Comparison of ENCODE assay signal across 15 cellular contexts in genomic region chr4:56130609-56131150, GRCh38.
DNase-seq lines count a peak whose midpoint lies in the region; TF ChIP-seq lines count a peak whose summit lies in the region.
"Had no signal": no experiment of that assay in that cellular context is flagged by ENCODE, and none has a peak within 500 bp of the region (broad histone marks: within the 10 kb centered on the region; RNA-seq: fewer than 3 reads in every experiment).

No MANE protein-coding gene starts in this region.

- peak overlapping the region; percentile 33 for H3K4me2 ChIP-seq in DOHH2 (ENCODE audit: low read length)
- H3K4me2 ChIP-seq: hepatocyte had no signal

- no peaks in the 10 kb centered on the region for H3K9me3 ChIP-seq in A673 (ENCODE audit: low read depth, low read length, poor library complexity, severe bottlenecking)
- H3K9me3 ChIP-seq in DOHH2 (ENCODE audit: control insufficient read depth, insufficient read depth, low read length): no peaks in the 10 kb centered on the region
- no peaks in the 10 kb centered on the region for H3K9me3 ChIP-seq in HAP-1

- no peaks in the 10 kb centered on the region for H3F3A ChIP-seq in DOHH2 (ENCODE audit: control insufficient read depth, insufficient read depth)

- H3K36me3 ChIP-seq in A673 (ENCODE audit: insufficient read depth, low read length, poor library complexity, severe bottlenecking) (no peaks in the 10 kb centered on the region), DOHH2 (ENCODE audit: control insufficient read depth, low read length) (no peaks in the 10 kb centered on the region), HAP-1 (replicated peaks) (no peaks in the 10 kb centered on the region)

- in situ Hi-C loops in HAP-1 (cut with MboI; ENCODE audit: low sequenced_read_pairs): no loop called here

- intact Hi-C loops in A673 (cut with micrococcal nuclease; ENCODE audit: unreplicated experiment): no loop called here

- no TSS peak for BruUV-seq in A673 (replicated peaks; lab: Mats Ljungman, UMichigan)

- CTCF ChIA-PET in A673 (lab: Charles Lee): no interaction called here

- peak; percentile 5 for DNase-seq in A673 (ENCODE audit: low spot score)
- DNase-seq in NCI-H446 (lab: John Stamatoyannopoulos, UW): peak; percentile 25 to 28
- DNase-seq in cardiac fibroblast (ENCODE audit: low read depth in 2 of 2): peak; percentile 14 to 53
- DNase-seq in activated naive CD4-positive, alpha-beta T cell treated with Interleukin-2 at 50 U/mL for 16 hours: no peak
- no peak for DNase-seq in stimulated activated CD4-positive, alpha-beta T cell treated with anti-CD3 and anti-CD28 coated beads, Interleukin-1b, Interleukin-23, amount 100 ng/mL, for 48 hours
- no peak for DNase-seq in activated CD4-positive, alpha-beta T cell treated with anti-CD3 and anti-CD28 coated beads for 1 hour
- DNase-seq in HAP-1 (ENCODE audit: low spot score in 2 of 2): no peak
- DNase-seq: activated CD8-positive, alpha-beta memory T cell treated with anti-CD3 and anti-CD28 coated beads, Interleukin-2, amount 50 U/mL, for 48 hours; activated naive CD4-positive, alpha-beta T cell; effector CD4-positive, alpha-beta T cell; NCI-H2081; SIG-M5; substantia nigra had no signal

- TF ChIP-seq CTCF in A673 (conservative IDR thresholded peaks at IDR 0.05; ENCODE audit: low read depth, low read length) (no peak), DOHH2 (IDR thresholded peaks at IDR 0.05; ENCODE audit: low read depth, low read length, poor library complexity, severe bottlenecking) (no peak), cardiac fibroblast (IDR thresholded peaks at IDR 0.05; ENCODE audit: low read depth, low read length) (no peak)

- no peak overlapping the region for H3K27ac ChIP-seq in A673 (ENCODE audit: low read depth, low read length, poor library complexity, severe bottlenecking)
- no peak overlapping the region for H3K27ac ChIP-seq in DOHH2 (ENCODE audit: low read depth, low read length)
- H3K27ac ChIP-seq: hepatocyte had no signal

- no peaks in the 10 kb centered on the region for H3K79me2 ChIP-seq in DOHH2 (ENCODE audit: control insufficient read depth, low read length)

- H4K20me1 ChIP-seq in DOHH2 (ENCODE audit: control insufficient read depth, insufficient read depth, low read depth, low read length): no peaks in the 10 kb centered on the region

- POLR2A ChIA-PET in A673 (lab: Charles Lee; ENCODE audit: low non-redundant PET): no interaction called here

- H3K27me3 ChIP-seq in A673 (replicated peaks; ENCODE audit: insufficient read depth, low read depth, low read length, poor library complexity) (no peaks in the 10 kb centered on the region), DOHH2 (ENCODE audit: control insufficient read depth, low read length) (no peaks in the 10 kb centered on the region), HAP-1 (ENCODE audit: low read depth) (no peaks in the 10 kb centered on the region)
- H3K27me3 ChIP-seq: hepatocyte had no signal

- no peaks in the 10 kb centered on the region for H3K9me2 ChIP-seq in DOHH2 (replicated peaks; ENCODE audit: control insufficient read depth, low read length)

- no peak overlapping the region for H3K4me3 ChIP-seq in A673 (ENCODE audit: low read depth, low read length, poor library complexity, severe bottlenecking)
- no peak overlapping the region for H3K4me3 ChIP-seq in DOHH2 (ENCODE audit: low read length)
- H3K4me3 ChIP-seq in cardiac fibroblast (replicated peaks in 1 of 2; ENCODE audit: low read depth in 2 of 2, low read length in 2 of 2): no peak overlapping the region
- H3K4me3 ChIP-seq in HAP-1: no peak overlapping the region
- H3K4me3 ChIP-seq: hepatocyte had no signal

- H3K4me1 ChIP-seq in A673 (ENCODE audit: insufficient read depth, low read length, poor library complexity, severe bottlenecking) (peaks cover 5% of the 10 kb centered on the region), DOHH2 (ENCODE audit: control insufficient read depth, low read length) (peaks cover 17% of the 10 kb centered on the region), HAP-1 (peaks cover 30% of the 10 kb centered on the region)

Comparison
In these comparisons a context has a peak if more than half of its experiments do, and no peak if none do; other contexts are left out.
1. DNase-seq: peak in A673 (single experiment), NCI-H446 (2 of 2) and cardiac fibroblast (2 of 2); none in activated naive CD4-positive, alpha-beta T cell treated with Interleukin-2 at 50 U/mL for 16 hours (single experiment), stimulated activated CD4-positive, alpha-beta T cell treated with anti-CD3 and anti-CD28 coated beads, Interleukin-1b, Interleukin-23, amount 100 ng/mL, for 48 hours (single experiment), activated CD4-positive, alpha-beta T cell treated with anti-CD3 and anti-CD28 coated beads for 1 hour (single experiment) and HAP-1 (0 of 2).